In genomic region chr1:212565571-212566305, GRCh38 we compare ENCODE assay signal across 11 cellular contexts. TPM values are rescaled to one million over a fixed set of nuclear protein-coding genes. Genes with fewer than 3 reads are reported as not detected.
DNase-seq lines count a peak whose midpoint lies in the region; TF ChIP-seq lines count a peak whose summit lies in the region.
"Had no signal": no experiment of that assay in that cellular context is flagged by ENCODE, and none has a peak within 500 bp of the region (broad histone marks: within the 10 kb centered on the region; RNA-seq: fewer than 3 reads in every experiment).

No MANE protein-coding gene starts in this region.

- peak overlapping the region; percentile 91 for H3K4me3 Mint-ChIP-seq in activated naive CD8-positive, alpha-beta T cell treated with anti-CD3 and anti-CD28 coated beads for 36 hours
- H3K4me3 Mint-ChIP-seq in nephron progenitor cell = peak overlapping the region; percentile 78

- H3K27me3 ChIP-seq in Peyer's patch = no peaks in the 10 kb centered on the region

- peak; percentile 29 for DNase-seq in CD1c-positive myeloid dendritic cell (ENCODE audit: extremely low spot score)
- DNase-seq in HT1080 (ENCODE audit: low read depth) = peak; percentile 22
- no peak for DNase-seq in activated naive CD8-positive, alpha-beta T cell treated with anti-CD3 and anti-CD28 coated beads for 36 hours
- no peak for DNase-seq in nephron progenitor cell
- no peak for DNase-seq in Peyer's patch
- DNase-seq in foreskin melanocyte = no peak
- DNase-seq in G401 (ENCODE audit: low spot score) = no peak
- no peak for DNase-seq in cerebellum (ENCODE audit: low spot score)
- DNase-seq: cortex of kidney, kidney had no signal

- H3K27me3 Mint-ChIP-seq in activated naive CD8-positive, alpha-beta T cell treated with anti-CD3 and anti-CD28 coated beads for 36 hours = peaks cover 4% of the 10 kb centered on the region
- peaks cover 24% of the 10 kb centered on the region for H3K27me3 Mint-ChIP-seq in nephron progenitor cell (ENCODE audit: low read depth, poor library complexity)

- in situ Hi-C loops in G401 (cut with HindIII; ENCODE audit: low sequenced_read_pairs) = no loop called here

- peaks cover 39% of the 10 kb centered on the region for H3K4me1 Mint-ChIP-seq in activated naive CD8-positive, alpha-beta T cell treated with anti-CD3 and anti-CD28 coated beads for 36 hours
- peaks cover 16% of the 10 kb centered on the region for H3K4me1 Mint-ChIP-seq in nephron progenitor cell

- no peak for TF ChIP-seq CTCF in nephron progenitor cell (IDR thresholded peaks at IDR 0.05)
- no peak for TF ChIP-seq CTCF in Peyer's patch (IDR thresholded peaks at IDR 0.05)

- no peaks in the 10 kb centered on the region for H3K9me3 ChIP-seq in Peyer's patch
- H3K9me3 ChIP-seq: neutrophil had no signal

- no peak overlapping the region for H3K4me3 ChIP-seq in Peyer's patch

- peaks cover 9% of the 10 kb centered on the region for H3K9me3 Mint-ChIP-seq in activated naive CD8-positive, alpha-beta T cell treated with anti-CD3 and anti-CD28 coated beads for 36 hours
- peaks cover 13% of the 10 kb centered on the region for H3K9me3 Mint-ChIP-seq in nephron progenitor cell

- H3K36me3 Mint-ChIP-seq in activated naive CD8-positive, alpha-beta T cell treated with anti-CD3 and anti-CD28 coated beads for 36 hours = no peaks in the 10 kb centered on the region
- H3K36me3 Mint-ChIP-seq in nephron progenitor cell (ENCODE audit: low read depth) = no peaks in the 10 kb centered on the region

- H3K27ac ChIP-seq in Peyer's patch = no peak overlapping the region
- H3K27ac ChIP-seq: neutrophil had no signal

- H3K4me1 ChIP-seq in Peyer's patch = peaks cover 0 to 6% (median 0%) of the 10 kb centered on the region in 4 donors

- no peak for TF ChIP-seq POLR2A in Peyer's patch (IDR thresholded peaks at IDR 0.05)

- no peaks in the 10 kb centered on the region for H3K36me3 ChIP-seq in Peyer's patch
- H3K36me3 ChIP-seq: neutrophil had no signal

- H3K27ac Mint-ChIP-seq in activated naive CD8-positive, alpha-beta T cell treated with anti-CD3 and anti-CD28 coated beads for 36 hours = peak overlapping the region; percentile 98
- H3K27ac Mint-ChIP-seq in nephron progenitor cell = no peak overlapping the region

RNA-seq across cellular contexts. Expression of gene ATF3, which starts 42.8 kb away (rescaled TPM):
- total RNA-seq in HT1080 (2014; rRNA removed; shearing (Covaris generic)) = 2.6 and 4.9 TPM in 2 replicates
- polyA plus RNA-seq in HT1080 (2015; cell fraction: cytosol; rRNA removed) = 12.6 and 13.3 TPM in 2 replicates
- polyA plus RNA-seq in HT1080 (2015; cell fraction: nucleus; rRNA removed) = 12.0 and 12.8 TPM in 2 replicates
- 10 to 100 TPM; 42.4 to 44.9 TPM for total RNA-seq in activated naive CD8-positive, alpha-beta T cell treated with anti-CD3 and anti-CD28 coated beads for 36 hours
- total RNA-seq in Peyer's patch = 10 to 100 TPM in 3 of 4 donors, 1 to 10 TPM in 1; 10.0 to 38.0 (median 17.2) TPM
- total RNA-seq in G401 (2014; rRNA removed; shearing (Covaris generic)) = 51.7 and 59.9 TPM in 2 replicates
- 1.5 TPM for total RNA-seq in cerebellum

Comparison
In these comparisons a context has a peak if more than half of its experiments do, and no peak if none do; other contexts are left out.
1. DNase-seq: peak in CD1c-positive myeloid dendritic cell (single experiment) and HT1080 (single experiment); none in activated naive CD8-positive, alpha-beta T cell treated with anti-CD3 and anti-CD28 coated beads for 36 hours (single experiment), nephron progenitor cell (single experiment), Peyer's patch (0 of 3), foreskin melanocyte (single experiment), G401 (single experiment) and cerebellum (single experiment).